10 cellular contexts compared by ENCODE assay signal in the genomic region with DNA sequence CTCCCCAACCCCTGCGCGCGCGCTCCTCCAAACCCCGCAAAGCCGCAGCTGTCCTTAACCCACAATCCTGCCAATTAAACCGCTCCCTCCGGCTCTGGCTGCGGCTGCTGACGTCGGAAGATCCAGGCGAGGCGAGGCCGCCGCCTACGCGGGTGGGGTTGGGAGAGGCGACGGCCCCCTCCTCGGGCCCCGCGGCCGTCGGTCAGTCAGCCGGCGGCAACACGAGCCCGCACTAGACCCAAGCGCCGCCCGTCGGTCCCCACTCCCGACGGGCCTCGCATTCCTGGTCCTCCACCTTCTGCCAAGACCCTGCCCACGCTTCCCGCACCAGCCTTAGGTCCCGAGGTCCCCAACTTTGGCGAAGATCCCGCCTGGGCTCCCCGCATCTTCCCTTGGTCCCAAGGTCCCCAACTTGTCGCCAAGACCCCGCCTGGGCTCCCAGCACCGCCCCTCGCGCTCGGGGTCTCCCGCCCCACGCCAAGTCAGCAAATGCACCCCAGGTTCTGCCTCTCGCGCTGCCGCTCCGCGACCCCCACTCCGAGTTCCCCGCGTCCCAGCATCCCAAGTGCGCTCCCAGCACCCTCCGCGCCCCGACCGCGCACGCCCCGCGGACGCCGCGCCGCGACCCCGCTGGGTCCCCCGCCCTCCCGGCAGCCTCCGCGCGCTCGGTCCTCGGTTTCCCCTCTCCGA.
DNase-seq lines count a peak whose midpoint lies in the region; ATAC-seq and TF ChIP-seq lines count a peak whose summit lies in the region.
"Had no signal": no experiment of that assay in that cellular context is flagged by ENCODE, and none has a peak within 500 bp of the region (broad histone marks: within the 10 kb centered on the region; RNA-seq: fewer than 3 reads in every experiment).

No MANE protein-coding gene starts in this region.

- TF ChIP-seq POLR2A in heart left ventricle (IDR thresholded peaks at IDR 0.05), result no peak

- POLR2A ChIA-PET in Caco-2 (lab: Charles Lee), result no interaction called here

- CTCF ChIA-PET in Caco-2 (lab: Charles Lee), result no interaction called here

- intact Hi-C loops in Caco-2 (cut with micrococcal nuclease; ENCODE audit: unreplicated experiment) (loop anchor here (10.0 kb wide), 2 partner anchors 69 to 151 kb away; no protein-coding TSS in a partner anchor), heart left ventricle (cut with DNase I) (loop anchor here in 5 of 10 donors (5.0 to 10.0 kb wide), 5 partner anchors 101 to 151 kb away; no protein-coding TSS in a partner anchor)

- H3K4me2 ChIP-seq in osteoblast (ENCODE audit: insufficient read depth, low read length), result no peak overlapping the region

- ATAC-seq in heart left ventricle (peak in 3 of 4 donors; percentile 18 to 50 (median 41)), GM19351 (IDR thresholded peaks at IDR 0.05; ENCODE audit: unreplicated experiment) (no peak), foreskin keratinocyte (no peak)

- no peaks in the 10 kb centered on the region for H3K36me3 ChIP-seq in Caco-2 (ENCODE audit: control insufficient read depth, insufficient read depth, low read length)
- no peaks in the 10 kb centered on the region for H3K36me3 ChIP-seq in heart left ventricle
- no peaks in the 10 kb centered on the region for H3K36me3 ChIP-seq in osteoblast (ENCODE audit: insufficient read depth, low read length)

- 3 to 11% (median 3%) methylated on average over 25 to 80 of the region's 80 CpGs for WGBS in heart left ventricle, 4 donors

- H3K4me1 ChIP-seq in Caco-2, result no peaks in the 10 kb centered on the region
- H3K4me1 ChIP-seq in heart left ventricle, result peaks cover 0 to 23% (median 5%) of the 10 kb centered on the region in 12 donors
- no peaks in the 10 kb centered on the region for H3K4me1 ChIP-seq in osteoblast (ENCODE audit: insufficient read depth, low read length)
- no peaks in the 10 kb centered on the region for H3K4me1 ChIP-seq in foreskin keratinocyte

- H3K27ac ChIP-seq in heart left ventricle, result peak overlapping the region in 2 of 12 donors; percentile 39 to 48
- H3K27ac ChIP-seq in osteoblast (ENCODE audit: low read depth, low read length), result no peak overlapping the region
- H3K27ac ChIP-seq in foreskin keratinocyte, result no peak overlapping the region

- peak overlapping the region; percentile 80 for H3K4me3 Mint-ChIP-seq in Caco-2 (ENCODE audit: unreplicated experiment)

- H3K79me2 ChIP-seq in osteoblast (ENCODE audit: insufficient read depth, low read length), result no peaks in the 10 kb centered on the region

- H3K4me3 ChIP-seq in Caco-2 (ENCODE audit: low read depth, low read length) (peak overlapping the region; percentile 22), heart left ventricle (peak overlapping the region; percentile 11 to 51 (median 42)), osteoblast (ENCODE audit: insufficient read depth, low read length) (no peak overlapping the region)

- H3K36me3 Mint-ChIP-seq in Caco-2 (ENCODE audit: insufficient read depth, unreplicated experiment), result no peaks in the 10 kb centered on the region

- H4K20me1 ChIP-seq in osteoblast (ENCODE audit: insufficient read depth, low read length), result peaks cover 5% of the 10 kb centered on the region

- H3K4me1 Mint-ChIP-seq in Caco-2 (ENCODE audit: low read depth, unreplicated experiment), result peaks cover 9% of the 10 kb centered on the region
- H3K4me1 Mint-ChIP-seq: immature natural killer cell had no signal

- H2AFZ ChIP-seq in osteoblast (ENCODE audit: low read length), result no peak overlapping the region

- H3K27me3 ChIP-seq in Caco-2 (replicated peaks; ENCODE audit: control insufficient read depth, insufficient read depth, low read length), result no peaks in the 10 kb centered on the region; the same call in 1 of the 2 replicates
- peaks cover 6 to 72% (median 32%) of the 10 kb centered on the region in 9 donors for H3K27me3 ChIP-seq in heart left ventricle
- H3K27me3 ChIP-seq in osteoblast (ENCODE audit: insufficient read depth, low read length), result peaks cover 68% of the 10 kb centered on the region
- H3K27me3 ChIP-seq in foreskin keratinocyte, result peaks cover 56% of the 10 kb centered on the region

- H3K27ac Mint-ChIP-seq in Caco-2 (ENCODE audit: unreplicated experiment), result no peak overlapping the region
- H3K27ac Mint-ChIP-seq: immature natural killer cell had no signal

- DNase-seq in Caco-2 (no peak), NCI-H69 (lab: John Stamatoyannopoulos, UW) (peak; percentile 53), heart left ventricle (peak; percentile 48 to 67 (median 55)), osteoblast (ENCODE audit: insufficient read length, low spot score, missing footprints) (peak; percentile 47), SHP77 treated with DMSO at 0.1 percent for 48 hours (lab: John Stamatoyannopoulos, UW) (no peak), LoVo (ENCODE audit: low spot score) (no peak), foreskin keratinocyte (no peak)
- DNase-seq: immature natural killer cell, NCI-H146 had no signal

- H3K27me3 Mint-ChIP-seq in Caco-2 (ENCODE audit: insufficient read depth, unreplicated experiment), result peaks cover 21% of the 10 kb centered on the region

- no peak for TF ChIP-seq CTCF in Caco-2 (IDR thresholded peaks at IDR 0.05; ENCODE audit: insufficient read depth in 1 of 2, low read depth in 1 of 2, low read length in 1 of 2, severe bottlenecking in 1 of 2, unreplicated experiment in 1 of 2)
- no peak for TF ChIP-seq CTCF in heart left ventricle (IDR thresholded peaks at IDR 0.05)
- TF ChIP-seq CTCF in osteoblast (IDR thresholded peaks at IDR 0.05; ENCODE audit: extremely low read depth, low read depth, low read length), result no peak
- no peak for TF ChIP-seq CTCF in foreskin keratinocyte (conservative IDR thresholded peaks at IDR 0.05)

- H3K9me3 Mint-ChIP-seq in Caco-2 (ENCODE audit: unreplicated experiment), result no peaks in the 10 kb centered on the region

- H3K9me3 ChIP-seq in Caco-2 (no peaks in the 10 kb centered on the region), heart left ventricle (no peaks in the 10 kb centered on the region), osteoblast (ENCODE audit: low read depth, low read length) (no peaks in the 10 kb centered on the region)

- BruUV-seq in Caco-2 (replicated peaks; lab: Mats Ljungman, UMichigan), result no TSS peak

Comparison
In these comparisons a context has a peak if more than half of its experiments do, and no peak if none do; other contexts are left out.
1. DNase-seq: peak in NCI-H69 (single experiment), heart left ventricle (5 of 5) and osteoblast (single experiment); none in Caco-2 (0 of 2), SHP77 treated with DMSO at 0.1 percent for 48 hours (single experiment), LoVo (single experiment) and foreskin keratinocyte (0 of 2).
2. ATAC-seq: peak in heart left ventricle (3 of 4); none in GM19351 (single experiment) and foreskin keratinocyte (single experiment).